9 cellular contexts compared by ENCODE assay signal in genomic region chr4:73620115-73620792, GRCh38. TPM values are rescaled to one million over a fixed set of nuclear protein-coding genes. Genes with fewer than 3 reads are reported as not detected.
A peak's percentile ranks its signal among the peaks of the same experiment; 100 is the strongest.
DNase-seq lines count a peak whose midpoint lies in the region; ATAC-seq, FAIRE-seq and TF ChIP-seq lines count a peak whose summit lies in the region.
"Had no signal": no experiment of that assay in that cellular context is flagged by ENCODE, and none has a peak within 500 bp of the region (broad histone marks: within the 10 kb centered on the region; RNA-seq: fewer than 3 reads in every experiment).

RASSF6 (minus strand) TSS chr4:73620436; CDS start chr4:73611795, 8,641 bp downstream.

- no peak for TF ChIP-seq CTCF in A549 (IDR thresholded peaks at IDR 0.05)
- no peak for TF ChIP-seq CTCF in left lung (IDR thresholded peaks at IDR 0.05)
- TF ChIP-seq CTCF in type B pancreatic cell (conservative IDR thresholded peaks at IDR 0.05) = no peak
- no peak for TF ChIP-seq CTCF in natural killer cell (IDR thresholded peaks at IDR 0.05)

- H3K4me1 Mint-ChIP-seq in type B pancreatic cell (ENCODE audit: unreplicated experiment) (peaks cover 15% of the 10 kb centered on the region), natural killer cell (no peaks in the 10 kb centered on the region)

- peak; percentile 98 for ATAC-seq in A549
- ATAC-seq in GM18870 (IDR thresholded peaks at IDR 0.05; ENCODE audit: unreplicated experiment) = peak; percentile 84
- peak; percentile 93 for ATAC-seq in HG03039 (IDR thresholded peaks at IDR 0.05; ENCODE audit: unreplicated experiment)
- peak; percentile 99 for ATAC-seq in left lung
- no peak for ATAC-seq in natural killer cell

- H3K27me3 Mint-ChIP-seq in type B pancreatic cell (peaks cover 3% of the 10 kb centered on the region), natural killer cell (ENCODE audit: low read depth in 2 of 2) (peaks cover 2 to 18% of the 10 kb centered on the region in 2 donors)

- H3K4me1 ChIP-seq in A549 = peaks cover 41% of the 10 kb centered on the region
- no peaks in the 10 kb centered on the region for H3K4me1 ChIP-seq in left lung

- peak within 1 kb of the TSS; percentile 47 for H3K4me3 ChIP-seq in A549
- peak within 1 kb of the TSS; percentile 21 to 28 for H3K4me3 ChIP-seq in left lung

- TF ChIP-seq EP300 in A549 (IDR thresholded peaks at IDR 0.05) = no peak

- peak within 1 kb of the TSS; percentile 90 for H3K27ac Mint-ChIP-seq in type B pancreatic cell
- no peak within 1 kb of the TSS for H3K27ac Mint-ChIP-seq in natural killer cell

- intact Hi-C loops in left lung (cut with DNase I) (no loop called here), natural killer cell (cut with micrococcal nuclease) (no loop called here)

- DNase-seq in A549 (ENCODE audit: low read depth in 1 of 2, low spot score in 1 of 2) = peak in 1 of 2 experiments; percentile 65
- peak; percentile 57 for DNase-seq in NCI-H2171 treated with DMSO at 0.1 percent for 48 hours (lab: John Stamatoyannopoulos, UW)
- peak; percentile 38 for DNase-seq in amniotic epithelial cell (ENCODE audit: low read depth)
- peak; percentile 78 to 91 for DNase-seq in left lung
- no peak for DNase-seq in type B pancreatic cell (ENCODE audit: extremely low spot score, unreplicated experiment)
- no peak for DNase-seq in natural killer cell

- H3K9me3 ChIP-seq in A549 (no peaks in the 10 kb centered on the region), left lung (no peaks in the 10 kb centered on the region)

- TF ChIP-seq RAD21 in A549 (conservative IDR thresholded peaks at IDR 0.05 in 1 of 2, IDR thresholded peaks at IDR 0.05 in 1 of 2) = no peak

- 4% methylated on average over 13 of the region's 24 CpGs for WGBS in A549 (ENCODE audit: missing lambda C conversion rate)

- H3K4me2 ChIP-seq in A549 = peak within 1 kb of the TSS; percentile 80

- CTCF ChIA-PET in A549 (lab: Yijun Ruan, JAX) = interaction anchor here (0.5 to 1.5 kb wide), 4 partner anchors 10 to 586 kb away, joined by 3 to 6 read pairs (median 3); no protein-coding TSS in a partner anchor

- H3K36me3 Mint-ChIP-seq in type B pancreatic cell (no peaks in the 10 kb centered on the region), natural killer cell (no peaks in the 10 kb centered on the region)

- H3K9me3 Mint-ChIP-seq in type B pancreatic cell = no peaks in the 10 kb centered on the region
- peaks cover 3% of the 10 kb centered on the region in 2 donors for H3K9me3 Mint-ChIP-seq in natural killer cell
- H3K9me3 Mint-ChIP-seq: neural crest cell had no signal

- peak; percentile 21; the same call in 1 of the 2 replicates for TF ChIP-seq POLR2A in A549 (IDR thresholded peaks at IDR 0.05; ENCODE audit: low read length)

- peak within 1 kb of the TSS; percentile 94 for H3K4me3 Mint-ChIP-seq in type B pancreatic cell
- H3K4me3 Mint-ChIP-seq in natural killer cell = no peak within 1 kb of the TSS
- H3K4me3 Mint-ChIP-seq: neural crest cell had no signal

- H3K27ac ChIP-seq in A549 = peak within 1 kb of the TSS; percentile 64 to 84
- H3K27ac ChIP-seq in left lung = peak within 1 kb of the TSS; percentile 7 to 45

- POLR2A ChIA-PET in A549 (lab: Yijun Ruan, JAX) = interaction anchor here (1.0 kb wide), 1 partner anchor 11 kb away, joined by 4 read pairs; no protein-coding TSS in a partner anchor

- FAIRE-seq in A549 (lab: Jason Lieb, UNC) = no peak

- H3K27me3 ChIP-seq in left lung = peaks cover 0 to 17% of the 10 kb centered on the region in 2 donors

- no peaks in the 10 kb centered on the region for H3K36me3 ChIP-seq in left lung

TF ChIP-seq in A549, 52 proteins besides CTCF, POLR2A, EP300 and RAD21:
- TF ChIP-seq CHD4 (IDR thresholded peaks at IDR 0.05; ENCODE audit: borderline replicate concordance) (no peak), MAX (IDR thresholded peaks at IDR 0.05) (peak; percentile 47), MYC (IDR thresholded peaks at IDR 0.05; ENCODE audit: borderline replicate concordance, low read length) (no peak), E2F6 (IDR thresholded peaks at IDR 0.05; ENCODE audit: borderline replicate concordance, low read depth) (peak; percentile 33; the same call in 1 of the 2 replicates), SREBF2 (IDR thresholded peaks at IDR 0.05) (no peak), MAZ (IDR thresholded peaks at IDR 0.05; ENCODE audit: borderline replicate concordance, low read depth, low read length) (no peak), PBX3 (IDR thresholded peaks at IDR 0.05) (0 out of 2 replicates have a peak, but pooled peaks have one; percentile 29), CHD2 (IDR thresholded peaks at IDR 0.05; ENCODE audit: low read length, partially characterized antibody) (no peak), MAFK (IDR thresholded peaks at IDR 0.05; ENCODE audit: partially characterized antibody) (no peak), NR3C1 (IDR thresholded peaks at IDR 0.05) (no peak)

RNA-seq across cellular contexts. Expression of gene RASSF6, which starts in this region (rescaled TPM):
- polyA plus RNA-seq in A549 (2011; rRNA removed) = 4.4 and 5.9 TPM in 2 replicates
- 0.33 and 0.43 TPM in 2 replicates for polyA plus RNA-seq in A549 (2012; cell fraction: cytosol; rRNA removed)
- polyA plus RNA-seq in A549 (2012; cell fraction: nucleus; rRNA removed) = 0.28 and 0.32 TPM in 2 replicates
- polyA plus RNA-seq in A549 (2017; fragmentation: RNase III; extraction: RNeasy Plus Mini Kit Qiagen cat#74134 plus additional on column Dnase treatment) = 1.6 to 1.8 TPM (median 1.8 TPM) in 3 replicates
- 3.3 and 4.0 TPM in 2 replicates for polyA minus RNA-seq in A549 (2011; rRNA and poly(A)+ RNA removed)
- total RNA-seq in left lung = 1 to 10 TPM; 1.3 to 2.2 TPM
- 5.3 and 11.8 TPM in 2 replicates for total RNA-seq in type B pancreatic cell (ENCODE audit: low replicate concordance)
- under 1 TPM in 1 of 3 donors, not detected in 2; 0.08 TPM for total RNA-seq in natural killer cell
- total RNA-seq: neural crest cell had no signal

Comparison
In these comparisons a context has a peak if more than half of its experiments do, and no peak if none do; other contexts are left out.
1. ATAC-seq: peak in A549 (2 of 2), GM18870 (single experiment), HG03039 (single experiment) and left lung (single experiment); none in natural killer cell (0 of 3).
2. DNase-seq: peak in NCI-H2171 treated with DMSO at 0.1 percent for 48 hours (single experiment), amniotic epithelial cell (single experiment) and left lung (2 of 2); none in type B pancreatic cell (single experiment) and natural killer cell (single experiment).